Comparison of ENCODE assay signal across 33 cellular contexts in genomic region chr11:44399968-44400367, GRCh38.
"Had no signal": no experiment of that assay in that cellular context is flagged by ENCODE, and none has a peak within 500 bp of the region (broad histone marks: within the 10 kb centered on the region; RNA-seq: fewer than 3 reads in every experiment).

No MANE protein-coding gene starts in this region.

- H3K27ac Mint-ChIP-seq: activated CD8-positive, alpha-beta T cell treated with anti-CD3 and anti-CD28 coated beads for 36 hours; activated naive CD4-positive, alpha-beta T cell treated with anti-CD3 and anti-CD28 coated beads for 36 hours; activated naive CD4-positive, alpha-beta T cell treated with anti-CD3 and anti-CD28 coated beads, Interleukin-2, amount 50 U/mL, for 72 hours; activated T-cell treated with anti-CD3 and anti-CD28 coated beads, Interleukin-2, amount 50 U/mL, for 72 hours; activated T-helper 2 cell treated with anti-CD3 and anti-CD28 coated beads, Interferon-gamma antibody, Interleukin-2, Interleukin-4, amounts not matched to agents 10 μg/mL and 5 μg/mL and 100 μg/mL, durations not matched to agents 14 hours and 24 hours and 36 hours; T-cell; T-helper 17 cell had no signal

- H3K9me3 ChIP-seq: adrenal gland, body of pancreas, SJSA1, SK-N-SH had no signal

- H3K27me3 ChIP-seq: body of pancreas, breast epithelium had no signal

- DNase-seq: activated CD4-positive, alpha-beta T cell treated with anti-CD3 and anti-CD28 coated beads for 1 hour; activated CD4-positive, alpha-beta T cell treated with anti-CD3 and anti-CD28 coated beads for 48 hours; activated CD4-positive, CD25-positive, alpha-beta regulatory T cell; activated CD8-positive, alpha-beta T cell treated with anti-CD3 and anti-CD28 coated beads for 36 hours; activated gamma-delta T cell; activated naive CD4-positive, alpha-beta T cell treated with anti-CD3 and anti-CD28 coated beads for 36 hours; activated T-cell treated with anti-CD3 and anti-CD28 coated beads, Interleukin-2, amount 50 U/mL, for 1 hour; activated T-cell treated with anti-CD3 and anti-CD28 coated beads, Interleukin-2, amount 50 U/mL, for 72 hours; adrenal gland; body of pancreas; caudate nucleus; cerebellar nuclear complex; cortex of kidney; NCI-H1092; NCI-H1436 treated with DMSO at 0.1 percent for 48 hours; NCI-H187; NCI-H2029 treated with DMSO at 0.1 percent for 48 hours; NCI-H2107; NCI-H2171; NCI-H510A; NCI-H526; NCI-H748 treated with DMSO at 0.1 percent for 48 hours; NK-92 treated with Interleukin-12 subunit alpha and Interleukin-12 subunit beta, amount 100 ng/mL, for 24 hours; SHP77 treated with DMSO at 0.1 percent for 48 hours; SK-N-SH; T-cell; T-helper 17 cell; T-helper 9 cell; WERI-Rb-1 had no signal

- ATAC-seq: activated CD8-positive, alpha-beta T cell treated with anti-CD3 and anti-CD28 coated beads for 36 hours; activated naive CD4-positive, alpha-beta T cell treated with anti-CD3 and anti-CD28 coated beads, Interleukin-2, amount 50 U/mL, for 72 hours; activated T-cell treated with anti-CD3 and anti-CD28 coated beads, Interleukin-2, amount 50 U/mL, for 72 hours; body of pancreas; T-cell; T-helper 17 cell had no signal

- H3K36me3 Mint-ChIP-seq: T-cell had no signal

- H3K9ac ChIP-seq: SK-N-SH had no signal

- H3K9me3 Mint-ChIP-seq: activated CD8-positive, alpha-beta T cell treated with anti-CD3 and anti-CD28 coated beads for 36 hours; activated naive CD4-positive, alpha-beta T cell treated with anti-CD3 and anti-CD28 coated beads for 36 hours; activated T-cell treated with anti-CD3 and anti-CD28 coated beads, Interleukin-2, amount 50 U/mL, for 72 hours; activated T-helper 2 cell treated with anti-CD3 and anti-CD28 coated beads, Interferon-gamma antibody, Interleukin-2, Interleukin-4, amounts not matched to agents 10 μg/mL and 5 μg/mL and 100 μg/mL, durations not matched to agents 14 hours and 24 hours and 36 hours; T-cell had no signal

- H3K36me3 ChIP-seq: adrenal gland, breast epithelium, SJSA1, WERI-Rb-1 had no signal

- H3K4me2 ChIP-seq: SK-N-SH had no signal

- H3K4me3 Mint-ChIP-seq: activated CD8-positive, alpha-beta T cell treated with anti-CD3 and anti-CD28 coated beads for 36 hours; activated naive CD4-positive, alpha-beta T cell treated with anti-CD3 and anti-CD28 coated beads for 36 hours; activated T-cell treated with anti-CD3 and anti-CD28 coated beads, Interleukin-2, amount 50 U/mL, for 72 hours; T-cell; T-helper 17 cell had no signal

- H3K4me1 ChIP-seq: adrenal gland, body of pancreas, breast epithelium, SJSA1 had no signal

- H3K4me3 ChIP-seq: adrenal gland, body of pancreas, breast epithelium, SJSA1 had no signal

- H3K4me1 Mint-ChIP-seq: T-cell, T-helper 17 cell had no signal

- H3K27ac ChIP-seq: adrenal gland, body of pancreas, breast epithelium, SJSA1, WERI-Rb-1 had no signal

- H3K9me2 ChIP-seq: SK-N-SH had no signal
